Comparison of ENCODE assay signal across 15 cellular contexts in genomic region chr15:59329570-59330350, GRCh38. TPM values are rescaled to one million over a fixed set of nuclear protein-coding genes. Genes with fewer than 3 reads are reported as not detected.
DNase-seq lines count a peak whose midpoint lies in the region; ATAC-seq, FAIRE-seq and TF ChIP-seq lines count a peak whose summit lies in the region.
"Had no signal": no experiment of that assay in that cellular context is flagged by ENCODE, and none has a peak within 500 bp of the region (broad histone marks: within the 10 kb centered on the region; RNA-seq: fewer than 3 reads in every experiment).

No MANE protein-coding gene starts in this region.

- H3K9ac ChIP-seq in kidney (ENCODE audit: low read length in 2 of 2) (no peak overlapping the region), skeletal muscle tissue (ENCODE audit: low read depth in 1 of 3, low read length in 3 of 3) (no peak overlapping the region)

- H3K27ac Mint-ChIP-seq in activated T-helper 17 cell treated with anti-CD3 and anti-CD28 coated beads, Interleukin-2, amount 50 U/mL, for 72 hours: no peak overlapping the region
- H3K27ac Mint-ChIP-seq: activated CD4-positive, alpha-beta T cell treated with anti-CD3 and anti-CD28 coated beads, Interleukin-2, amount 10 ng/mL, durations not matched to agents 24 days and 14 days; activated naive CD8-positive, alpha-beta T cell treated with anti-CD3 and anti-CD28 coated beads for 36 hours had no signal

- intact Hi-C loops in kidney (cut with DNase I): no loop called here

- ATAC-seq in SK-N-SH treated with all-trans-retinoic acid at 6 μM for 48 hours (peak; percentile 88), GM21528 (IDR thresholded peaks at IDR 0.05; ENCODE audit: low FRiP score, unreplicated experiment) (no peak)
- ATAC-seq in activated T-helper 17 cell treated with anti-CD3 and anti-CD28 coated beads, Interleukin-2, amount 50 U/mL, for 72 hours (replicated peaks): no peak

- DNase-seq in EH (ENCODE audit: low read depth): peak; percentile 80
- no peak for DNase-seq in kidney
- DNase-seq in stimulated activated CD4-positive, alpha-beta T cell treated with anti-CD3 and anti-CD28 coated beads, Interleukin-12 subunit alpha, Interleukin-12 subunit beta, amount 100 ng/mL, for 4 hours: no peak
- no peak for DNase-seq in 8988T
- DNase-seq: activated CD4-positive, alpha-beta T cell treated with anti-CD3 and anti-CD28 coated beads, Interleukin-2, amount 10 ng/mL, durations not matched to agents 24 days and 14 days; activated naive CD8-positive, alpha-beta T cell treated with anti-CD3 and anti-CD28 coated beads for 36 hours; GDM1; mesendoderm; NCI-H1694 treated with DMSO at 0.1 percent for 48 hours; RPMI8226; stimulated activated naive CD4-positive, alpha-beta T cell treated with Interleukin-2 at 50 U/mL for 16 hours had no signal

- H3K9me3 Mint-ChIP-seq in activated T-helper 17 cell treated with anti-CD3 and anti-CD28 coated beads, Interleukin-2, amount 50 U/mL, for 72 hours: no peaks in the 10 kb centered on the region
- H3K9me3 Mint-ChIP-seq: activated CD4-positive, alpha-beta T cell treated with anti-CD3 and anti-CD28 coated beads, Interleukin-2, amount 10 ng/mL, durations not matched to agents 24 days and 14 days; activated naive CD8-positive, alpha-beta T cell treated with anti-CD3 and anti-CD28 coated beads for 36 hours had no signal

- H3K27me3 Mint-ChIP-seq in activated T-helper 17 cell treated with anti-CD3 and anti-CD28 coated beads, Interleukin-2, amount 50 U/mL, for 72 hours: peaks cover 12% of the 10 kb centered on the region
- H3K27me3 Mint-ChIP-seq: activated naive CD8-positive, alpha-beta T cell treated with anti-CD3 and anti-CD28 coated beads for 36 hours had no signal

- peaks cover 24 to 26% of the 10 kb centered on the region in 2 donors for H3K4me1 ChIP-seq in kidney (ENCODE audit: control insufficient read depth in 1 of 2, insufficient read depth in 1 of 2, low read depth in 1 of 2, low read length in 2 of 2)
- peaks cover 0 to 11% (median 2%) of the 10 kb centered on the region in 3 donors for H3K4me1 ChIP-seq in skeletal muscle tissue (ENCODE audit: control insufficient read depth in 3 of 3, insufficient read depth in 3 of 3, low read length in 3 of 3)

- H3K9me3 ChIP-seq in kidney (ENCODE audit: control insufficient read depth in 1 of 2, low read length in 2 of 2): no peaks in the 10 kb centered on the region
- H3K9me3 ChIP-seq in skeletal muscle tissue (ENCODE audit: control insufficient read depth in 3 of 3, low read length in 3 of 3): no peaks in the 10 kb centered on the region

- peak overlapping the region; percentile 29 to 68 for H3K27ac ChIP-seq in kidney (ENCODE audit: low read depth in 2 of 2, low read length in 2 of 2)
- H3K27ac ChIP-seq in skeletal muscle tissue (ENCODE audit: low read depth, low read length): peak overlapping the region; percentile 27

- H3K4me3 ChIP-seq in kidney (ENCODE audit: low read length in 2 of 2): peak overlapping the region in 1 of 2 donors; percentile 16
- H3K4me3 ChIP-seq in skeletal muscle tissue (ENCODE audit: low read length in 3 of 3): no peak overlapping the region

- peak; percentile 6 for FAIRE-seq in kidney (lab: Jason Lieb, UNC)

- H3K36me3 Mint-ChIP-seq in activated T-helper 17 cell treated with anti-CD3 and anti-CD28 coated beads, Interleukin-2, amount 50 U/mL, for 72 hours (ENCODE audit: low read depth): no peaks in the 10 kb centered on the region
- H3K36me3 Mint-ChIP-seq: activated naive CD8-positive, alpha-beta T cell treated with anti-CD3 and anti-CD28 coated beads for 36 hours had no signal

- H3K4me1 Mint-ChIP-seq in activated T-helper 17 cell treated with anti-CD3 and anti-CD28 coated beads, Interleukin-2, amount 50 U/mL, for 72 hours: no peaks in the 10 kb centered on the region

- TF ChIP-seq CTCF in kidney (IDR thresholded peaks at IDR 0.05; ENCODE audit: borderline replicate concordance, extremely low read depth, insufficient read depth): no peak

- H3K4me3 Mint-ChIP-seq in activated T-helper 17 cell treated with anti-CD3 and anti-CD28 coated beads, Interleukin-2, amount 50 U/mL, for 72 hours: no peak overlapping the region
- H3K4me3 Mint-ChIP-seq: activated CD4-positive, alpha-beta T cell treated with anti-CD3 and anti-CD28 coated beads, Interleukin-2, amount 10 ng/mL, durations not matched to agents 24 days and 14 days; activated naive CD8-positive, alpha-beta T cell treated with anti-CD3 and anti-CD28 coated beads for 36 hours had no signal

- H3K36me3 ChIP-seq in kidney (ENCODE audit: control insufficient read depth in 1 of 2, insufficient read depth in 2 of 2, low read length in 2 of 2): no peaks in the 10 kb centered on the region
- no peaks in the 10 kb centered on the region for H3K36me3 ChIP-seq in skeletal muscle tissue (ENCODE audit: control insufficient read depth in 3 of 3, insufficient read depth in 3 of 3, low read length in 3 of 3)

- H3K27me3 ChIP-seq in skeletal muscle tissue (ENCODE audit: control insufficient read depth in 3 of 3, insufficient read depth in 3 of 3, low read length in 3 of 3): no peaks in the 10 kb centered on the region

TF ChIP-seq in SK-N-SH treated with all-trans-retinoic acid at 6 μM for 48 hours, 23 proteins besides CTCF, POLR2A, EP300 and RAD21:
- TF ChIP-seq OSR1 (CRISPR knock-in tag; IDR thresholded peaks at IDR 0.05) (no peak), TOX (CRISPR knock-in tag; IDR thresholded peaks at IDR 0.05; ENCODE audit: borderline replicate concordance) (peak; percentile 52; the same call in 1 of the 2 replicates), ARNTL (CRISPR knock-in tag; IDR thresholded peaks at IDR 0.05; ENCODE audit: borderline replicate concordance, low read depth) (no peak), CSRNP3 (CRISPR knock-in tag; IDR thresholded peaks at IDR 0.05) (no peak), ZNF565 (CRISPR knock-in tag; conservative IDR thresholded peaks at IDR 0.05; ENCODE audit: low read depth) (no peak), ZFP30 (CRISPR knock-in tag; IDR thresholded peaks at IDR 0.05) (no peak), ZNF70 (CRISPR knock-in tag; IDR thresholded peaks at IDR 0.05) (no peak), ZNF8 (CRISPR knock-in tag; IDR thresholded peaks at IDR 0.05) (no peak), PATZ1 (CRISPR knock-in tag; IDR thresholded peaks at IDR 0.05; ENCODE audit: borderline replicate concordance) (no peak), ESRRG (CRISPR knock-in tag; IDR thresholded peaks at IDR 0.05) (no peak), ISL1 (CRISPR knock-in tag; IDR thresholded peaks at IDR 0.05) (0 out of 2 replicates have a peak, but pooled peaks have one; percentile 17), TSHZ2 (CRISPR knock-in tag; IDR thresholded peaks at IDR 0.05) (no peak), ZC3H10 (CRISPR knock-in tag; IDR thresholded peaks at IDR 0.05) (no peak)

RNA-seq across cellular contexts. Expression of gene MYO1E, which starts 42.9 kb away (rescaled TPM):
- 198 TPM for total RNA-seq in kidney
- 41.9 TPM for polyA plus RNA-seq in kidney (ENCODE audit: insufficient read depth, low read depth, low replicate concordance)
- 29.7 TPM for total RNA-seq in skeletal muscle tissue
- total RNA-seq in activated T-helper 17 cell treated with anti-CD3 and anti-CD28 coated beads, Interleukin-2, amount 50 U/mL, for 72 hours: 10 to 100 TPM; 29.3 to 30.1 TPM
